In genomic region chr20:24783631-24784492, GRCh38 we compare ENCODE assay signal across 11 cellular contexts.
DNase-seq lines count a peak whose midpoint lies in the region; ATAC-seq and TF ChIP-seq lines count a peak whose summit lies in the region.
"Had no signal": no experiment of that assay in that cellular context is flagged by ENCODE, and none has a peak within 500 bp of the region (broad histone marks: within the 10 kb centered on the region; RNA-seq: fewer than 3 reads in every experiment).

No MANE protein-coding gene starts in this region.

- H3K9me3 ChIP-seq in T-helper 17 cell (ENCODE audit: control insufficient read depth, low read length, poor library complexity, severe bottlenecking) (no peaks in the 10 kb centered on the region), stomach (no peaks in the 10 kb centered on the region), prostate gland (no peaks in the 10 kb centered on the region)

- no peaks in the 10 kb centered on the region for H3K36me3 Mint-ChIP-seq in T-helper 17 cell (ENCODE audit: low read depth)
- H3K36me3 Mint-ChIP-seq: activated CD8-positive, alpha-beta memory T cell treated with anti-CD3 and anti-CD28 coated beads, Interleukin-2, amount 10 ng/mL, durations not matched to agents 7 days and 5 days had no signal

- no peak overlapping the region for H3K4me3 Mint-ChIP-seq in T-helper 17 cell
- H3K4me3 Mint-ChIP-seq: activated CD8-positive, alpha-beta memory T cell treated with anti-CD3 and anti-CD28 coated beads, Interleukin-2, amount 10 ng/mL, durations not matched to agents 7 days and 5 days had no signal

- H3K27ac ChIP-seq in stomach (no peak overlapping the region), prostate gland (no peak overlapping the region)
- H3K27ac ChIP-seq: coronary artery, RWPE1 had no signal

- peaks cover 5% of the 10 kb centered on the region for H3K4me1 Mint-ChIP-seq in T-helper 17 cell

- H3K27me3 ChIP-seq in stomach = peaks cover 0 to 7% (median 0%) of the 10 kb centered on the region in 3 donors
- H3K27me3 ChIP-seq in prostate gland (replicated peaks; ENCODE audit: insufficient read depth) = no peaks in the 10 kb centered on the region

- H3K4me3 ChIP-seq in stomach = no peak overlapping the region
- no peak overlapping the region for H3K4me3 ChIP-seq in prostate gland
- H3K4me3 ChIP-seq: coronary artery had no signal

- TF ChIP-seq POLR2A in stomach (IDR thresholded peaks at IDR 0.05) (no peak), prostate gland (IDR thresholded peaks at IDR 0.05) (no peak)

- peak overlapping the region; percentile 21 for H3K27ac Mint-ChIP-seq in T-helper 17 cell
- H3K27ac Mint-ChIP-seq: activated CD8-positive, alpha-beta memory T cell treated with anti-CD3 and anti-CD28 coated beads, Interleukin-2, amount 10 ng/mL, durations not matched to agents 7 days and 5 days had no signal

- intact Hi-C loops in stomach (cut with DNase I; ENCODE audit: low total_unique reads) (no loop called here), prostate gland (cut with DNase I) (no loop called here)

- H3K4me1 ChIP-seq in stomach (peaks cover 0 to 4% (median 2%) of the 10 kb centered on the region in 4 donors), prostate gland (replicated peaks) (no peaks in the 10 kb centered on the region)

- peak; percentile 48 for ATAC-seq in HG02759 (IDR thresholded peaks at IDR 0.05; ENCODE audit: unreplicated experiment)
- no peak for ATAC-seq in T-helper 17 cell
- no peak for ATAC-seq in HG03378 (IDR thresholded peaks at IDR 0.05; ENCODE audit: unreplicated experiment)
- ATAC-seq in HG03280 (IDR thresholded peaks at IDR 0.05; ENCODE audit: unreplicated experiment) = no peak
- ATAC-seq: activated CD8-positive, alpha-beta memory T cell treated with anti-CD3 and anti-CD28 coated beads, Interleukin-2, amount 10 ng/mL, durations not matched to agents 7 days and 5 days had no signal

- DNase-seq in activated effector memory CD4-positive, alpha-beta T cell treated with anti-CD3 and anti-CD28 coated beads, Interleukin-2, amount 50 U/mL, for 16 hours = peak; percentile 39
- no peak for DNase-seq in activated effector memory CD4-positive, alpha-beta T cell treated with Interleukin-2 at 50 U/mL for 16 hours
- DNase-seq in T-helper 17 cell = no peak
- DNase-seq in stomach = peak; percentile 30
- no peak for DNase-seq in prostate gland (ENCODE audit: low spot score)
- DNase-seq: activated CD8-positive, alpha-beta memory T cell treated with anti-CD3 and anti-CD28 coated beads, Interleukin-2, amount 10 ng/mL, durations not matched to agents 7 days and 5 days had no signal

- H3K36me3 ChIP-seq in stomach (no peaks in the 10 kb centered on the region), prostate gland (no peaks in the 10 kb centered on the region)

- 68 to 79% (median 73%) methylated on average over 6 to 9 of the region's 9 CpGs for WGBS in stomach, 5 donors
- WGBS in prostate gland = 86% methylated on average over 9 of the region's 9 CpGs

- peak in 2 of 7 experiments; percentile 25 to 30 for TF ChIP-seq CTCF in stomach (IDR thresholded peaks at IDR 0.05)
- no peak for TF ChIP-seq CTCF in prostate gland (IDR thresholded peaks at IDR 0.05)

- TF ChIP-seq EP300 in stomach (IDR thresholded peaks at IDR 0.05) = no peak

- peaks cover 32% of the 10 kb centered on the region for H3K27me3 Mint-ChIP-seq in T-helper 17 cell

Comparison
In these comparisons a context has a peak if more than half of its experiments do, and no peak if none do; other contexts are left out.
1. DNase-seq: peak in activated effector memory CD4-positive, alpha-beta T cell treated with anti-CD3 and anti-CD28 coated beads, Interleukin-2, amount 50 U/mL, for 16 hours (single experiment) and stomach (single experiment); none in activated effector memory CD4-positive, alpha-beta T cell treated with Interleukin-2 at 50 U/mL for 16 hours (single experiment), T-helper 17 cell (0 of 3) and prostate gland (single experiment).